Comparison of ENCODE assay signal across 8 cellular contexts in the genomic region with DNA sequence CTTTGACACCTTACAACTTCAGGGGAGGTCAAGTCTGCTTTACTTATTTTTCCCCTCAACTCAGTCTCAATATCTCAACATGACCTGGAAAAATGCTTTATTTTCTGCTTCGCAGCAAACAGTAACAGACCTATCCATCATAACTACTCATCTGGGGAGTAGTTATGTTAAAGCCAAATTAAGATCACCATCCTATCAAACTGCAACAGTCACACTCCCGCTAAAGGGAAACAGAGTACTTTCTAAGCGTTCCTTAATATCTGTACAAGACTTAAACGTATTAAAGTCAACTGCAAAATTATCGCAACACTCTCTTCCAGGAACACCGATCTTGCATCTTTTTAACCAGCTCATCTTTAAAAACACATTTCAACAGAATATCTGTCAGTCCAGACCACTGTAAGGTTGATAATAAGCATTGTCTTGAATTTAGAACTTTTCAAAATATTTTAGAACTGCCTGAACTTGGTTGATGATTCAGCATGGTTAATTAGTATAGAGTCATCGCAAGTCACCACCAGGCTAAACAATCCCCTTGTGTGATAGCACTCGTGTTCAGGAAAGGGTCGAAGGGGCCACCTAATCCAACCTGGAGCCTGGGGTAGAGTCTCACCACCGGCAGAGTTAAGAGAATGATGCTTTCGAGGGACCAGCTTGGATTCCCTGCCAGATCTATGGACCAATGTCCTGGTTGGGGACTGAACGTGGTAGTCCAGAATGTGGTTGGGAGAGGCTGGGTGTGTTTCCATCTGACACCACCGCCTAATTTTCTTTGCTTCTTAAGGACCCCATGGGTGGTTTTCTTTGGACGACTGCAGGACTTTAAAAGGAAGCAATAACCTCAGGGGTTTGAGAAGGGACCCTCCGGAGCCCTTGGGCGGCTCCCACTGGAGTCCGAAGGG. TPM values are rescaled to one million over a fixed set of nuclear protein-coding genes. Genes with fewer than 3 reads are reported as not detected.
DNase-seq lines count a peak whose midpoint lies in the region; ATAC-seq and TF ChIP-seq lines count a peak whose summit lies in the region.

No MANE protein-coding gene starts in this region.

- no peak for ATAC-seq in activated CD8-positive, alpha-beta memory T cell treated with anti-CD3 and anti-CD28 coated beads, Interleukin-2, amount 10 ng/mL, durations not matched to agents 7 days and 5 days
- no peak for ATAC-seq in GM18519 (IDR thresholded peaks at IDR 0.05; ENCODE audit: low FRiP score, unreplicated experiment)

- H3K27ac Mint-ChIP-seq in Caco-2 (ENCODE audit: unreplicated experiment) = peak overlapping the region; percentile 74
- H3K27ac Mint-ChIP-seq in activated CD8-positive, alpha-beta memory T cell treated with anti-CD3 and anti-CD28 coated beads, Interleukin-2, amount 10 ng/mL, durations not matched to agents 7 days and 5 days = peak overlapping the region; percentile 78

- peak overlapping the region; percentile 34 for H3K14ac ChIP-seq in trophoblast cell (ENCODE audit: low read length)

- peak overlapping the region; percentile 86 for H4K8ac ChIP-seq in trophoblast cell (ENCODE audit: low read depth, low read length)

- peak overlapping the region; percentile 60 for H4K12ac ChIP-seq in trophoblast cell (ENCODE audit: low read depth, low read length)

- H3K4ac ChIP-seq in trophoblast cell (ENCODE audit: low read depth, low read length) = peak overlapping the region; percentile 82

- H3K4me3 Mint-ChIP-seq in Caco-2 (ENCODE audit: unreplicated experiment) = peak overlapping the region; percentile 81
- H3K4me3 Mint-ChIP-seq in activated CD8-positive, alpha-beta memory T cell treated with anti-CD3 and anti-CD28 coated beads, Interleukin-2, amount 10 ng/mL, durations not matched to agents 7 days and 5 days = peak overlapping the region; percentile 81

- H3K79me2 ChIP-seq in trophoblast cell (ENCODE audit: control insufficient read depth, insufficient read depth, low read length, poor library complexity) = peaks cover 7% of the 10 kb centered on the region

- H2AK5ac ChIP-seq in trophoblast cell (ENCODE audit: low read length) = no peak overlapping the region

- DNase-seq in Caco-2 (peak in 1 of 2 experiments; percentile 16), fibroblast of peridontal ligament (ENCODE audit: extremely low read depth) (peak; percentile 35), trophoblast cell (peak in 1 of 2 donors; percentile 33), ecto neural progenitor cell (ENCODE audit: low spot score) (no peak), iPS-NIHi11 (ENCODE audit: low spot score) (no peak)
- DNase-seq in activated CD8-positive, alpha-beta memory T cell treated with anti-CD3 and anti-CD28 coated beads, Interleukin-2, amount 10 ng/mL, durations not matched to agents 7 days and 5 days = peak; percentile 48

- peak overlapping the region; percentile 91 for H3K18ac ChIP-seq in trophoblast cell (ENCODE audit: low read length)

- no CpG with 5 or more reads among the region's 17 CpGs for WGBS in trophoblast cell (ENCODE audit: extremely low coverage, insufficient coverage, insufficient read length)

- no peaks in the 10 kb centered on the region for H3K9me3 ChIP-seq in Caco-2
- H3K9me3 ChIP-seq in HUES48 (ENCODE audit: control insufficient read depth, insufficient read depth, low read length) = no peaks in the 10 kb centered on the region
- no peaks in the 10 kb centered on the region for H3K9me3 ChIP-seq in trophoblast cell (ENCODE audit: insufficient read depth, low read depth, low read length)

- TF ChIP-seq CTCF in Caco-2 (IDR thresholded peaks at IDR 0.05; ENCODE audit: insufficient read depth in 1 of 2, low read depth in 1 of 2, low read length in 1 of 2, severe bottlenecking in 1 of 2, unreplicated experiment in 1 of 2) = no peak

- H3K4me1 ChIP-seq in Caco-2 (peaks cover 28% of the 10 kb centered on the region), HUES48 (ENCODE audit: control insufficient read depth, insufficient read depth, low read length) (peaks cover 41% of the 10 kb centered on the region), trophoblast cell (ENCODE audit: control insufficient read depth in 1 of 2, insufficient read depth in 2 of 2, low read length in 2 of 2) (no peaks in the 10 kb centered on the region)

- H4K91ac ChIP-seq in trophoblast cell (ENCODE audit: low read depth, low read length) = peak overlapping the region; percentile 77

- no peaks in the 10 kb centered on the region for H3K27me3 ChIP-seq in Caco-2 (replicated peaks; ENCODE audit: control insufficient read depth, insufficient read depth, low read length)
- no peaks in the 10 kb centered on the region for H3K27me3 ChIP-seq in HUES48 (ENCODE audit: control insufficient read depth, insufficient read depth, low read length)
- no peaks in the 10 kb centered on the region for H3K27me3 ChIP-seq in trophoblast cell (ENCODE audit: insufficient read depth, low read length)

- no peaks in the 10 kb centered on the region for H3K36me3 ChIP-seq in Caco-2 (ENCODE audit: control insufficient read depth, insufficient read depth, low read length)
- no peaks in the 10 kb centered on the region for H3K36me3 ChIP-seq in HUES48 (ENCODE audit: control insufficient read depth, insufficient read depth, low read length)
- H3K36me3 ChIP-seq in trophoblast cell (ENCODE audit: control insufficient read depth in 1 of 2, insufficient read depth in 2 of 2, low read length in 2 of 2) = no peaks in the 10 kb centered on the region

- H3K36me3 Mint-ChIP-seq in Caco-2 (ENCODE audit: insufficient read depth, unreplicated experiment) = peaks cover 18% of the 10 kb centered on the region
- peaks cover 13% of the 10 kb centered on the region for H3K36me3 Mint-ChIP-seq in activated CD8-positive, alpha-beta memory T cell treated with anti-CD3 and anti-CD28 coated beads, Interleukin-2, amount 10 ng/mL, durations not matched to agents 7 days and 5 days

- peak overlapping the region; percentile 92 for H3K4me3 ChIP-seq in Caco-2 (ENCODE audit: low read depth, low read length)
- H3K4me3 ChIP-seq in HUES48 (ENCODE audit: low read depth, low read length) = peak overlapping the region; percentile 88
- peak overlapping the region; percentile 100 for H3K4me3 ChIP-seq in trophoblast cell (ENCODE audit: low read depth, low read length)

- peak overlapping the region; percentile 2 for H3K9ac ChIP-seq in HUES48 (ENCODE audit: low read depth, low read length)
- H3K9ac ChIP-seq in trophoblast cell (ENCODE audit: low read length) = peak overlapping the region; percentile 90

- POLR2A ChIA-PET in Caco-2 (lab: Charles Lee) = interaction anchor here (1.0 kb wide), 1 partner anchor 10 kb away, joined by 7 read pairs; no protein-coding TSS in a partner anchor

- CTCF ChIA-PET in Caco-2 (lab: Charles Lee) = no interaction called here
- CTCF ChIA-PET in activated CD8-positive, alpha-beta memory T cell treated with anti-CD3 and anti-CD28 coated beads, Interleukin-2, amount 10 ng/mL, durations not matched to agents 7 days and 5 days (lab: Charles Lee) = interaction anchor here (0.6 to 2.2 kb wide), 3 partner anchors 8 to 34 kb away, joined by 3 to 5 read pairs (median 4); no protein-coding TSS in a partner anchor

- peak overlapping the region; percentile 62 for H3K23ac ChIP-seq in trophoblast cell (ENCODE audit: low read length)

- peak overlapping the region; percentile 75 for H3K4me2 ChIP-seq in trophoblast cell (ENCODE audit: low read length)

- H2BK120ac ChIP-seq in trophoblast cell (ENCODE audit: insufficient read depth, low read length, poor library complexity) = peak overlapping the region; percentile 73

- no peaks in the 10 kb centered on the region for H3K27me3 Mint-ChIP-seq in Caco-2 (ENCODE audit: insufficient read depth, unreplicated experiment)
- H3K27me3 Mint-ChIP-seq in activated CD8-positive, alpha-beta memory T cell treated with anti-CD3 and anti-CD28 coated beads, Interleukin-2, amount 10 ng/mL, durations not matched to agents 7 days and 5 days = no peaks in the 10 kb centered on the region

- intact Hi-C loops in Caco-2 (cut with micrococcal nuclease; ENCODE audit: unreplicated experiment) = loop anchor here (5.0 kb wide), 2 partner anchors 92 to 158 kb away; a partner anchor contains a TSS

- TSS peak; percentile 41 for BruUV-seq in Caco-2 (replicated peaks; lab: Mats Ljungman, UMichigan)

- H3K4me1 Mint-ChIP-seq in Caco-2 (ENCODE audit: low read depth, unreplicated experiment) = peaks cover 30% of the 10 kb centered on the region
- peaks cover 37% of the 10 kb centered on the region for H3K4me1 Mint-ChIP-seq in activated CD8-positive, alpha-beta memory T cell treated with anti-CD3 and anti-CD28 coated beads, Interleukin-2, amount 10 ng/mL, durations not matched to agents 7 days and 5 days

- peaks cover 7% of the 10 kb centered on the region for H3K79me1 ChIP-seq in trophoblast cell (ENCODE audit: low read length)

- no peak overlapping the region for H2BK12ac ChIP-seq in trophoblast cell (ENCODE audit: low read length)

- H2BK5ac ChIP-seq in trophoblast cell (ENCODE audit: low read depth, low read length, poor library complexity) = peak overlapping the region; percentile 65

- no peaks in the 10 kb centered on the region for H3K9me3 Mint-ChIP-seq in Caco-2 (ENCODE audit: unreplicated experiment)
- H3K9me3 Mint-ChIP-seq in activated CD8-positive, alpha-beta memory T cell treated with anti-CD3 and anti-CD28 coated beads, Interleukin-2, amount 10 ng/mL, durations not matched to agents 7 days and 5 days (ENCODE audit: low read depth) = no peaks in the 10 kb centered on the region

- peak overlapping the region; percentile 82 for H3K27ac ChIP-seq in HUES48 (ENCODE audit: low read depth, low read length)
- H3K27ac ChIP-seq in trophoblast cell (ENCODE audit: low read depth, low read length) = peak overlapping the region; percentile 81

- H2AFZ ChIP-seq in trophoblast cell (ENCODE audit: insufficient read depth, low read length, poor library complexity) = peak overlapping the region; percentile 80

RNA-seq across cellular contexts. Expression of a gene that starts 1.0 kb away (rescaled TPM):
- 45.8 and 49.6 TPM in 2 replicates for total RNA-seq in Caco-2 (2022)
- 10 to 100 TPM; 34.5 to 43.3 TPM for total RNA-seq in activated CD8-positive, alpha-beta memory T cell treated with anti-CD3 and anti-CD28 coated beads, Interleukin-2, amount 10 ng/mL, durations not matched to agents 7 days and 5 days
- polyA plus RNA-seq in trophoblast cell (2013) = 15.6 and 15.9 TPM in 2 replicates

Comparison
In these comparisons a context has a peak if more than half of its experiments do, and no peak if none do; other contexts are left out.
1. DNase-seq: peak in activated CD8-positive, alpha-beta memory T cell treated with anti-CD3 and anti-CD28 coated beads, Interleukin-2, amount 10 ng/mL, durations not matched to agents 7 days and 5 days (single experiment) and fibroblast of peridontal ligament (single experiment); none in ecto neural progenitor cell (single experiment) and iPS-NIHi11 (single experiment).
2. Peak in every context shown above with its lines, with median percentiles within 50 percentile points of each other: H3K4me3 ChIP-seq.